In genomic region chr1:12405325-12406217, GRCh38 we compare ENCODE assay signal across 10 cellular contexts.
DNase-seq lines count a peak whose midpoint lies in the region; ATAC-seq and TF ChIP-seq lines count a peak whose summit lies in the region.
"Had no signal": no experiment of that assay in that cellular context is flagged by ENCODE, and none has a peak within 500 bp of the region (broad histone marks: within the 10 kb centered on the region; RNA-seq: fewer than 3 reads in every experiment).

No MANE protein-coding gene starts in this region.

- DNase-seq in Right ventricle myocardium inferior (ENCODE audit: missing footprints) (no peak), cardiac septum (ENCODE audit: low spot score) (no peak), dorsolateral prefrontal cortex (no peak), KBM-7 (no peak), D341Med (ENCODE audit: low spot score) (no peak), T-helper 1 cell (no peak)
- DNase-seq in activated T-cell treated with anti-CD3 and anti-CD28 coated beads, Interleukin-2, amount 50 U/mL, for 1 hour = no peak
- DNase-seq: activated T-cell treated with anti-CD3 and anti-CD28 coated beads, Interleukin-2, amount 50 U/mL, for 4 hours; CD8-positive, alpha-beta memory T cell had no signal

- intact Hi-C loops in Right ventricle myocardium inferior (cut with DNase I) = loop anchor here (2.0 to 5.0 kb wide), 3 partner anchors 47 to 213 kb away; partner anchors contain the start of gene DHRS3
- intact Hi-C loops in cardiac septum (cut with DNase I) = loop anchor here (2.0 to 10.0 kb wide), 3 partner anchors 61 to 252 kb away; no protein-coding TSS in a partner anchor
- intact Hi-C loops in dorsolateral prefrontal cortex (cut with DNase I) = no loop called here

- H3K27me3 ChIP-seq in dorsolateral prefrontal cortex = no peaks in the 10 kb centered on the region

- peaks cover 57% of the 10 kb centered on the region for H3K36me3 ChIP-seq in mesodermal cell (ENCODE audit: control insufficient read depth, insufficient read depth, low read length)

- peak; percentile 4 for ATAC-seq in Right ventricle myocardium inferior
- ATAC-seq: activated T-cell treated with anti-CD3 and anti-CD28 coated beads, Interleukin-2, amount 50 U/mL, for 4 hours had no signal

- H3K4me1 ChIP-seq in mesodermal cell (ENCODE audit: control insufficient read depth, insufficient read depth, low read length, poor library complexity, severe bottlenecking) = peaks cover 13% of the 10 kb centered on the region

- H3K4me3 ChIP-seq in dorsolateral prefrontal cortex (peak overlapping the region in 1 of 59 donors; percentile 2), mesodermal cell (ENCODE audit: extremely low read depth, insufficient read depth, low read length, poor library complexity, severe bottlenecking) (no peak overlapping the region)

- TF ChIP-seq CTCF in dorsolateral prefrontal cortex (IDR thresholded peaks at IDR 0.05 in 54 of 56, conservative IDR thresholded peaks at IDR 0.05 in 2 of 56; ENCODE audit: low read depth in 1 of 56, partially characterized antibody in 56 of 56) = no peak

- H3K27ac ChIP-seq in dorsolateral prefrontal cortex (peak overlapping the region in 46 of 59 donors; percentile 14 to 86 (median 65)), mesodermal cell (ENCODE audit: low read depth, low read length, severe bottlenecking) (peak overlapping the region; percentile 72)

- 91 to 96% methylated on average over 3 to 8 of the region's 9 CpGs for WGBS in mesodermal cell (ENCODE audit: insufficient coverage in 2 of 2), 2 experiments

- in situ Hi-C loops in KBM-7 (cut with MboI; ENCODE audit: low pct_unique_long_range_greater_than_20kb, low sequenced_read_pairs) = no loop called here

- H3K9me3 ChIP-seq in mesodermal cell (ENCODE audit: control insufficient read depth, low read length) = peaks cover 7% of the 10 kb centered on the region

Comparison
In these comparisons a context has a peak if more than half of its experiments do, and no peak if none do; other contexts are left out.
1. intact Hi-C loops: an anchor here in Right ventricle myocardium inferior (2.0 to 5.0 kb wide) and cardiac septum (2.0 to 10.0 kb wide); none called in dorsolateral prefrontal cortex.